In genomic region chr2:117855886-117856285, GRCh38 we compare ENCODE assay signal across 26 cellular contexts. TPM values are rescaled to one million over a fixed set of nuclear protein-coding genes. Genes with fewer than 3 reads are reported as not detected.
DNase-seq lines count a peak whose midpoint lies in the region; FAIRE-seq and TF ChIP-seq lines count a peak whose summit lies in the region.
"Had no signal": no experiment of that assay in that cellular context is flagged by ENCODE, and none has a peak within 500 bp of the region (broad histone marks: within the 10 kb centered on the region; RNA-seq: fewer than 3 reads in every experiment).

No MANE protein-coding gene starts in this region.

- CTCF ChIA-PET in endothelial cell of umbilical vein (lab: Charles Lee), result interaction anchor here (1.0 to 1.8 kb wide), 8 partner anchors 9 to 148 kb away, joined by 3 to 17 read pairs (median 5); partner anchors contain the start of gene DDX18

- H3K4me1 ChIP-seq in endothelial cell of umbilical vein (ENCODE audit: control insufficient read depth, extremely low read depth, insufficient read depth, low read length) (peaks cover 22% of the 10 kb centered on the region), parathyroid adenoma (peaks cover 45% of the 10 kb centered on the region), prostate gland (replicated peaks) (no peaks in the 10 kb centered on the region)
- H3K4me1 ChIP-seq: colonic mucosa, lower lobe of right lung, neural progenitor cell, stomach, transverse colon had no signal

- peaks cover 8% of the 10 kb centered on the region for H3K9me3 ChIP-seq in MG63
- no peaks in the 10 kb centered on the region for H3K9me3 ChIP-seq in endothelial cell of umbilical vein (replicated peaks; ENCODE audit: control insufficient read depth, insufficient read depth, low read length)
- H3K9me3 ChIP-seq in parathyroid adenoma (ENCODE audit: control insufficient read depth, low read length), result no peaks in the 10 kb centered on the region
- H3K9me3 ChIP-seq in prostate gland, result no peaks in the 10 kb centered on the region
- H3K9me3 ChIP-seq: colonic mucosa, lower lobe of right lung, sigmoid colon, transverse colon had no signal

- H3K4me2 ChIP-seq in endothelial cell of umbilical vein (ENCODE audit: insufficient read depth, low read length) (peak overlapping the region; percentile 15), parathyroid adenoma (ENCODE audit: low read length) (no peak overlapping the region)
- H3K4me2 ChIP-seq: neural progenitor cell had no signal

- TF ChIP-seq CTCF in endothelial cell of umbilical vein (IDR thresholded peaks at IDR 0.05; ENCODE audit: extremely low read depth in 1 of 2, insufficient read depth in 1 of 2, low read depth in 1 of 2, low read length in 2 of 2), result no peak
- no peak for TF ChIP-seq CTCF in parathyroid adenoma (IDR thresholded peaks at IDR 0.05)
- no peak for TF ChIP-seq CTCF in prostate gland (IDR thresholded peaks at IDR 0.05)

- POLR2A ChIA-PET in endothelial cell of umbilical vein (lab: Charles Lee), result interaction anchor here (1.4 kb wide), 1 partner anchor 102 kb away, joined by 4 read pairs; no protein-coding TSS in a partner anchor

- no peak overlapping the region for H3K9ac ChIP-seq in endothelial cell of umbilical vein (replicated peaks; ENCODE audit: extremely low read depth, insufficient read depth, low read length)
- H3K9ac ChIP-seq in parathyroid adenoma, result no peak overlapping the region
- H3K9ac ChIP-seq: neural progenitor cell had no signal

- peak overlapping the region; percentile 62 for H3K27ac ChIP-seq in endothelial cell of umbilical vein (ENCODE audit: insufficient read depth, low read depth, low read length)
- peak overlapping the region; percentile 88 for H3K27ac ChIP-seq in parathyroid adenoma
- H3K27ac ChIP-seq in prostate gland, result no peak overlapping the region
- H3K27ac ChIP-seq: colonic mucosa, HL-60, lower lobe of right lung, neural progenitor cell, RWPE1, sigmoid colon, stomach, transverse colon, WERI-Rb-1 had no signal

- dilution Hi-C loops in endothelial cell of umbilical vein (cut with MboI; ENCODE audit: extremely low pct_ligation_motif_present, low sequenced_read_pairs), result no loop called here

- H2AFZ ChIP-seq in endothelial cell of umbilical vein (ENCODE audit: low read depth, low read length), result no peak overlapping the region
- H2AFZ ChIP-seq in parathyroid adenoma, result peak overlapping the region; percentile 25
- H2AFZ ChIP-seq: neural progenitor cell had no signal

- WGBS in prostate gland, result 66% methylated on average over 3 of the region's 3 CpGs

- no peaks in the 10 kb centered on the region for H3K9me1 ChIP-seq in endothelial cell of umbilical vein (replicated peaks; ENCODE audit: control insufficient read depth, extremely low read depth, insufficient read depth, low read length)

- H3K79me2 ChIP-seq in endothelial cell of umbilical vein (ENCODE audit: control insufficient read depth, insufficient read depth, low read length), result no peaks in the 10 kb centered on the region
- H3K79me2 ChIP-seq in parathyroid adenoma, result no peaks in the 10 kb centered on the region

- intact Hi-C loops in endothelial cell of umbilical vein (cut with micrococcal nuclease), result loop anchor here (1.0 to 5.0 kb wide), 4 partner anchors 20 to 103 kb away; partner anchors contain the start of gene DDX18
- intact Hi-C loops in prostate gland (cut with DNase I), result no loop called here

- H3K27me3 ChIP-seq in MG63, result no peaks in the 10 kb centered on the region
- peaks cover 9 to 15% of the 10 kb centered on the region in 2 experiments for H3K27me3 ChIP-seq in endothelial cell of umbilical vein (ENCODE audit: control insufficient read depth in 2 of 2, insufficient read depth in 2 of 2, low read length in 2 of 2)
- H3K27me3 ChIP-seq in parathyroid adenoma (ENCODE audit: control insufficient read depth, insufficient read depth, low read length), result no peaks in the 10 kb centered on the region
- H3K27me3 ChIP-seq in prostate gland (replicated peaks; ENCODE audit: insufficient read depth), result peaks cover 5% of the 10 kb centered on the region

- no TSS peak for BruUV-seq in endothelial cell of umbilical vein (replicated peaks; lab: Mats Ljungman, UMichigan)

- no peaks in the 10 kb centered on the region for H4K20me1 ChIP-seq in endothelial cell of umbilical vein (replicated peaks; ENCODE audit: control insufficient read depth, extremely low read depth, insufficient read depth, low read length)

- H3K4me3 ChIP-seq in MG63 (no peak overlapping the region), endothelial cell of umbilical vein (replicated peaks in 1 of 3; ENCODE audit: insufficient read depth in 1 of 3, low read depth in 1 of 3, low read length in 3 of 3) (no peak overlapping the region), parathyroid adenoma (ENCODE audit: low read depth, low read length) (no peak overlapping the region), prostate gland (no peak overlapping the region)
- H3K4me3 ChIP-seq: colonic mucosa, lower lobe of right lung, neural progenitor cell, sigmoid colon, stomach, transverse colon had no signal

- DNase-seq in ELR (ENCODE audit: low read depth) (peak; percentile 47), MG63 (peak; percentile 66), endothelial cell of umbilical vein (ENCODE audit: low read depth, low spot score) (no peak), prostate gland (ENCODE audit: low spot score) (no peak), cortex of kidney (lab: John Stamatoyannopoulos, UW) (no peak)
- no peak for DNase-seq in activated CD4-positive, alpha-beta T cell treated with anti-CD3 and anti-CD28 coated beads for 4 hours
- DNase-seq in activated CD4-positive, alpha-beta T cell treated with anti-CD3 and anti-CD28 coated beads, Interleukin-2, amount 50 U/mL, for 1 hour, result no peak
- DNase-seq: activated CD4-positive, alpha-beta T cell treated with anti-CD3 and anti-CD28 coated beads, Interleukin-2, amount 10 ng/mL, durations not matched to agents 7 days and 5 days; activated CD8-positive, alpha-beta memory T cell treated with anti-CD3 and anti-CD28 coated beads, Interleukin-2, amount 10 ng/mL, durations not matched to agents 7 days and 5 days; activated naive CD4-positive, alpha-beta T cell treated with anti-CD3 and anti-CD28 coated beads for 36 hours; AML-193; CD4-positive, alpha-beta memory T cell; colonic mucosa; GDM1; glutamatergic neuron; lower lobe of right lung; NCI-H1436 treated with DMSO at 0.1 percent for 48 hours; NCI-H526 treated with DMSO at 0.1 percent for 48 hours; sigmoid colon; stomach; transverse colon; WERI-Rb-1 had no signal

- TF ChIP-seq POLR2A in endothelial cell of umbilical vein (IDR thresholded peaks at IDR 0.05; ENCODE audit: low read depth, low read length) (no peak), prostate gland (IDR thresholded peaks at IDR 0.05) (no peak)

- H3K36me3 ChIP-seq in MG63, result no peaks in the 10 kb centered on the region; the same call in 1 of the 2 replicates
- no peaks in the 10 kb centered on the region for H3K36me3 ChIP-seq in endothelial cell of umbilical vein (ENCODE audit: control insufficient read depth in 2 of 2, extremely low read depth in 1 of 2, insufficient read depth in 2 of 2, low read length in 2 of 2)
- H3K36me3 ChIP-seq in parathyroid adenoma (ENCODE audit: control insufficient read depth, insufficient read depth, low read length), result no peaks in the 10 kb centered on the region
- H3K36me3 ChIP-seq in prostate gland, result no peaks in the 10 kb centered on the region
- H3K36me3 ChIP-seq: colonic mucosa, lower lobe of right lung, neural progenitor cell, sigmoid colon, stomach, transverse colon, WERI-Rb-1 had no signal

- FAIRE-seq in endothelial cell of umbilical vein (lab: Jason Lieb, UNC), result no peak

TF ChIP-seq in endothelial cell of umbilical vein, 7 proteins besides CTCF, POLR2A, EP300 and RAD21:
- TF ChIP-seq EZH2 (IDR thresholded peaks at IDR 0.05; ENCODE audit: borderline replicate concordance, low read depth, low read length, severe bottlenecking) (no peak), JUN (IDR thresholded peaks at IDR 0.05; ENCODE audit: borderline replicate concordance, insufficient read depth, insufficient read length, low read depth) (no peak), MYC (IDR thresholded peaks at IDR 0.05; ENCODE audit: low read depth, low read length) (no peak), GATA2 (IDR thresholded peaks at IDR 0.05; ENCODE audit: insufficient read depth, insufficient read length, low read depth, low read length) (no peak), FOS (IDR thresholded peaks at IDR 0.05; ENCODE audit: borderline replicate concordance, insufficient read depth, low read length) (no peak), POLR2AphosphoS5 (IDR thresholded peaks at IDR 0.05; ENCODE audit: insufficient read depth, low read depth, low read length) (no peak), MAX (IDR thresholded peaks at IDR 0.05; ENCODE audit: insufficient read depth, insufficient read length) (no peak)
TF ChIP-seq in endothelial cell of umbilical vein: peak in this region for 0.

RNA-seq across cellular contexts. Expression of gene DDX18, which starts 41.4 kb away (rescaled TPM):
- total RNA-seq in MG63 (2014; rRNA removed; shearing (Covaris generic); ENCODE audit: low replicate concordance), result 40.2 and 46.7 TPM in 2 replicates
- total RNA-seq in endothelial cell of umbilical vein (47.8 and 50.4 TPM in 2 replicates), prostate gland (10 to 100 TPM; 33.2 to 48.2 TPM)
- 15.6 and 15.8 TPM in 2 replicates for polyA plus RNA-seq in endothelial cell of umbilical vein
- 19.5 and 22.7 TPM in 2 replicates for polyA plus RNA-seq in endothelial cell of umbilical vein (2011; cell fraction: cytosol; rRNA removed)
- 72.7 and 75.9 TPM in 2 replicates for polyA plus RNA-seq in endothelial cell of umbilical vein (2011; cell fraction: nucleus; rRNA removed)
- polyA plus RNA-seq in endothelial cell of umbilical vein (2012), result 51.3 and 60.8 TPM in 2 replicates
- 43.5 and 60.9 TPM in 2 replicates for polyA minus RNA-seq in endothelial cell of umbilical vein
- polyA minus RNA-seq in endothelial cell of umbilical vein (2011; cell fraction: cytosol; rRNA and poly(A)+ RNA removed), result 16.1 TPM
- 86.7 and 123 TPM in 2 replicates for polyA minus RNA-seq in endothelial cell of umbilical vein (2011; cell fraction: nucleus; rRNA and poly(A)+ RNA removed)

Comparison
In these comparisons a context has a peak if more than half of its experiments do, and no peak if none do; other contexts are left out.
1. DNase-seq: peak in ELR (single experiment) and MG63 (single experiment); none in endothelial cell of umbilical vein (single experiment), activated CD4-positive, alpha-beta T cell treated with anti-CD3 and anti-CD28 coated beads for 4 hours (0 of 2), prostate gland (single experiment), activated CD4-positive, alpha-beta T cell treated with anti-CD3 and anti-CD28 coated beads, Interleukin-2, amount 50 U/mL, for 1 hour (single experiment) and cortex of kidney (single experiment).
2. H3K27ac ChIP-seq: peak in endothelial cell of umbilical vein (single experiment) and parathyroid adenoma (single experiment); none in prostate gland (0 of 2).